8 cellular contexts compared by ENCODE assay signal in genomic region chr2:55617160-55618024, GRCh38. TPM values are rescaled to one million over a fixed set of nuclear protein-coding genes. Genes with fewer than 3 reads are reported as not detected.
DNase-seq lines count a peak whose midpoint lies in the region; FAIRE-seq and TF ChIP-seq lines count a peak whose summit lies in the region.

TSS of gene PPP4R3B (minus strand) at chr2:55617622. CDS start at chr2:55617285, 337 bp downstream.

- peak; percentile 97 for FAIRE-seq in G401.6 (lab: Jason Lieb, UNC)

- H2AFZ ChIP-seq in H9 (ENCODE audit: low read length) = peak within 1 kb of the TSS; percentile 53

- H3K4me1 Mint-ChIP-seq in H9 (peaks cover 17 to 23% of the 10 kb centered on the region in 2 experiments), neural crest cell (peaks cover 17% of the 10 kb centered on the region)

- DNase-seq in H9 (peak; percentile 100), M059J (ENCODE audit: low read depth) (peak; percentile 99), SHP77 (lab: John Stamatoyannopoulos, UW) (peak; percentile 100), foreskin fibroblast (peak; percentile 100), neural crest cell (ENCODE audit: low read depth, low spot score) (peak; percentile 93), stromal cell of bone marrow (ENCODE audit: low read depth) (peak; percentile 99)
- DNase-seq in activated effector memory CD4-positive, alpha-beta T cell treated with anti-CD3 and anti-CD28 coated beads, Interleukin-2, amount 50 U/mL, for 16 hours = peak; percentile 99

- WGBS in H9 (ENCODE audit: extremely low coverage, insufficient read length, low lambda C conversion rate) = no CpG with 5 or more reads among the region's 83 CpGs

- H4K20me1 ChIP-seq in H9 (ENCODE audit: control insufficient read depth, insufficient read depth, insufficient read length) = no peaks in the 10 kb centered on the region

- H3K36me3 Mint-ChIP-seq in H9 (ENCODE audit: insufficient read depth in 1 of 3, low read depth in 3 of 3) (peaks cover 6 to 28% (median 25%) of the 10 kb centered on the region in 3 experiments), neural crest cell (ENCODE audit: low read depth) (peaks cover 4% of the 10 kb centered on the region)

- H3K9ac ChIP-seq in H9 (ENCODE audit: extremely low read depth, insufficient read length, low read length) = peak within 1 kb of the TSS; percentile 96

- H2AK5ac ChIP-seq in H9 (ENCODE audit: insufficient read length, low read length) = no peak within 1 kb of the TSS

- peak within 1 kb of the TSS; percentile 83 for H3K27ac ChIP-seq in H9 (ENCODE audit: insufficient read length, low read depth, low read length)

- no peaks in the 10 kb centered on the region for H3K27me3 ChIP-seq in H9 (ENCODE audit: insufficient read depth, low read length)

- peak within 1 kb of the TSS; percentile 80 for H3K18ac ChIP-seq in H9 (ENCODE audit: insufficient read length, low read depth, low read length)

- no peak within 1 kb of the TSS for H3K23ac ChIP-seq in H9 (ENCODE audit: insufficient read length, low read depth, low read length)

- H3K9me3 Mint-ChIP-seq in H9 (no peaks in the 10 kb centered on the region), neural crest cell (no peaks in the 10 kb centered on the region)

- H3K4ac ChIP-seq in H9 (ENCODE audit: low read depth, low read length) = no peak within 1 kb of the TSS

- no peak within 1 kb of the TSS for H4K8ac ChIP-seq in H9 (replicated peaks; ENCODE audit: insufficient read length, low read depth, low read length)

- peak within 1 kb of the TSS; percentile 86 for H3K14ac ChIP-seq in H9 (ENCODE audit: insufficient read depth, low read length)

- H2BK5ac ChIP-seq in H9 (ENCODE audit: insufficient read length, low read length) = no peak within 1 kb of the TSS

- peaks cover 6% of the 10 kb centered on the region for H3K79me1 ChIP-seq in H9 (ENCODE audit: insufficient read depth, low read depth, low read length, poor library complexity, severe bottlenecking)

- no peak within 1 kb of the TSS for H3K27ac Mint-ChIP-seq in H9
- H3K27ac Mint-ChIP-seq in neural crest cell (ENCODE audit: unreplicated experiment) = no peak within 1 kb of the TSS

- no peaks in the 10 kb centered on the region for H3K4me1 ChIP-seq in H9 (ENCODE audit: insufficient read depth, low read length)

- no peaks in the 10 kb centered on the region for H3K27me3 Mint-ChIP-seq in H9 (ENCODE audit: low read depth)
- no peaks in the 10 kb centered on the region for H3K27me3 Mint-ChIP-seq in neural crest cell (ENCODE audit: low read depth)

- peaks cover 12% of the 10 kb centered on the region; the same call in 1 of the 2 replicates for H3K79me2 ChIP-seq in H9 (ENCODE audit: insufficient read depth, low read length)

- peaks cover 7% of the 10 kb centered on the region for H3K23me2 ChIP-seq in H9 (ENCODE audit: insufficient read length, low read depth, low read length, poor library complexity, severe bottlenecking)

- TF ChIP-seq CTCF in H9 (conservative IDR thresholded peaks at IDR 0.05) (peak; percentile 42; the same call in 2 of the 3 replicates), foreskin fibroblast (IDR thresholded peaks at IDR 0.05; ENCODE audit: low read depth, low read length) (peak; percentile 36), neural crest cell (conservative IDR thresholded peaks at IDR 0.05) (peak; percentile 53)

- H3K56ac ChIP-seq in H9 (ENCODE audit: insufficient read length, low read depth, low read length) = peak within 1 kb of the TSS; percentile 55

- no peak within 1 kb of the TSS for H3T11ph ChIP-seq in H9 (ENCODE audit: low read length)

- H3K9me3 ChIP-seq in H9 (ENCODE audit: control insufficient read depth, low read depth, low read length) = no peaks in the 10 kb centered on the region

- no peak within 1 kb of the TSS for H2BK20ac ChIP-seq in H9 (ENCODE audit: low read depth, low read length, poor library complexity, severe bottlenecking)

- no peak within 1 kb of the TSS for H2BK15ac ChIP-seq in H9 (ENCODE audit: low read depth, low read length)

- peak within 1 kb of the TSS; percentile 74 for H4K5ac ChIP-seq in H9 (ENCODE audit: insufficient read length, low read depth, low read length)

- H3K4me3 Mint-ChIP-seq in H9 = no peak within 1 kb of the TSS
- no peak within 1 kb of the TSS for H3K4me3 Mint-ChIP-seq in neural crest cell

- H2BK120ac ChIP-seq in H9 (ENCODE audit: low read depth, low read length, poor library complexity, severe bottlenecking) = no peak within 1 kb of the TSS

- peak within 1 kb of the TSS; percentile 92 for H3K4me2 ChIP-seq in H9 (ENCODE audit: insufficient read depth, insufficient read length, low read length)

- no peak within 1 kb of the TSS for H2BK12ac ChIP-seq in H9 (ENCODE audit: insufficient read length, low read depth, low read length)

- no peak within 1 kb of the TSS for H4K91ac ChIP-seq in H9 (ENCODE audit: insufficient read length, low read depth, low read length)

- H3K4me3 ChIP-seq in foreskin fibroblast (ENCODE audit: low read depth in 1 of 2, low read length in 2 of 2) = peak within 1 kb of the TSS; percentile 94 to 98

RNA-seq across cellular contexts. Expression of gene PPP4R3B, which starts in this region (rescaled TPM):
- total RNA-seq in H9 (2021) = 37.6 and 40.9 TPM in 2 replicates
- 21.2 and 34.0 TPM in 2 replicates for total RNA-seq in M059J (2014; rRNA removed; shearing (Covaris generic))
- total RNA-seq in neural crest cell = 50.4 and 62.0 TPM in 2 replicates

Comparison
In these comparisons a context has a peak if more than half of its experiments do, and no peak if none do; other contexts are left out.
1. Peak in every context shown above with its lines: DNase-seq, H3K4me3 ChIP-seq and H3K27ac ChIP-seq.